19 cellular contexts compared by ENCODE assay signal in genomic region chr4:152667781-152668180, GRCh38. TPM values are rescaled to one million over a fixed set of nuclear protein-coding genes. Genes with fewer than 3 reads are reported as not detected.
DNase-seq lines count a peak whose midpoint lies in the region; ATAC-seq and FAIRE-seq lines count a peak whose summit lies in the region.
"Had no signal": no experiment of that assay in that cellular context is flagged by ENCODE, and none has a peak within 500 bp of the region (broad histone marks: within the 10 kb centered on the region; RNA-seq: fewer than 3 reads in every experiment).

No MANE protein-coding gene starts in this region.

- no peak for FAIRE-seq in HTR-8/SVneo (lab: Jason Lieb, UNC)

- peaks cover 13 to 21% of the 10 kb centered on the region in 2 donors for H3K36me3 Mint-ChIP-seq in naive B cell

- peak; percentile 80 for DNase-seq in Jurkat, Clone E6-1 (ENCODE audit: low read depth, low spot score)
- DNase-seq in OCI-M1 (lab: John Stamatoyannopoulos, UW), result peak; percentile 41
- DNase-seq in naive B cell, result no peak
- no peak for DNase-seq in activated CD4-positive, CD25-positive, alpha-beta regulatory T cell treated with anti-CD3 and anti-CD28 coated beads, Interleukin-2, amount 50 U/mL, for 72 hours
- no peak for DNase-seq in DMS53 treated with DMSO at 0.1 percent for 48 hours (lab: John Stamatoyannopoulos, UW; ENCODE audit: unreplicated experiment)
- DNase-seq in HTR-8/SVneo (ENCODE audit: insufficient read length, low spot score), result no peak
- DNase-seq: CD8-positive, alpha-beta memory T cell; DMS 273 treated with DMSO at 0.1 percent for 48 hours; DMS79 treated with DMSO at 0.1 percent for 48 hours; NCI-H1092; NCI-H1417 treated with DMSO at 0.1 percent for 48 hours; NCI-H1694 treated with DMSO at 0.1 percent for 48 hours; NCI-H2081; NCI-H226; NCI-H510A; NCI-H69; PC-3; SK-N-SH had no signal

- H3K4me3 ChIP-seq in Jurkat, Clone E6-1 (ENCODE audit: low read length), result no peak overlapping the region

- H3K4me3 Mint-ChIP-seq in naive B cell, result peak overlapping the region in 1 of 8 donors; percentile 82
- H3K4me3 Mint-ChIP-seq: CD8-positive, alpha-beta memory T cell had no signal

- H3K27me3 Mint-ChIP-seq in naive B cell, result no peaks in the 10 kb centered on the region
- H3K27me3 Mint-ChIP-seq: CD8-positive, alpha-beta memory T cell had no signal

- H3K4me1 Mint-ChIP-seq in naive B cell, result peaks cover 53 to 80% (median 68%) of the 10 kb centered on the region in 3 donors

- H3K9me3 Mint-ChIP-seq in naive B cell, result peaks cover 0 to 3% (median 0%) of the 10 kb centered on the region in 7 donors
- H3K9me3 Mint-ChIP-seq: CD8-positive, alpha-beta memory T cell had no signal

- ATAC-seq in naive B cell (ENCODE audit: low read depth in 2 of 2), result no peak
- ATAC-seq in HG02840 (IDR thresholded peaks at IDR 0.05; ENCODE audit: low FRiP score, unreplicated experiment), result no peak
- ATAC-seq: PC-3 had no signal

- H3K27ac Mint-ChIP-seq in naive B cell, result peak overlapping the region in 5 of 6 donors; percentile 60 to 96 (median 88)

RNA-seq across cellular contexts. Expression of gene TMEM154, which starts 12.0 kb away (rescaled TPM):
- 6.2 TPM for polyA plus RNA-seq in Jurkat, Clone E6-1 (2012; ENCODE audit: insufficient read depth, insufficient read length)
- polyA plus RNA-seq in naive B cell (ENCODE audit: low read depth in 6 of 6), result 100 to 1,000 TPM; 125 to 213 (median 155) TPM

Comparison
In these comparisons a context has a peak if more than half of its experiments do, and no peak if none do; other contexts are left out.
1. DNase-seq: peak in Jurkat, Clone E6-1 (single experiment) and OCI-M1 (single experiment); none in naive B cell (single experiment), activated CD4-positive, CD25-positive, alpha-beta regulatory T cell treated with anti-CD3 and anti-CD28 coated beads, Interleukin-2, amount 50 U/mL, for 72 hours (single experiment), DMS53 treated with DMSO at 0.1 percent for 48 hours (single experiment) and HTR-8/SVneo (single experiment).